In the genomic region with DNA sequence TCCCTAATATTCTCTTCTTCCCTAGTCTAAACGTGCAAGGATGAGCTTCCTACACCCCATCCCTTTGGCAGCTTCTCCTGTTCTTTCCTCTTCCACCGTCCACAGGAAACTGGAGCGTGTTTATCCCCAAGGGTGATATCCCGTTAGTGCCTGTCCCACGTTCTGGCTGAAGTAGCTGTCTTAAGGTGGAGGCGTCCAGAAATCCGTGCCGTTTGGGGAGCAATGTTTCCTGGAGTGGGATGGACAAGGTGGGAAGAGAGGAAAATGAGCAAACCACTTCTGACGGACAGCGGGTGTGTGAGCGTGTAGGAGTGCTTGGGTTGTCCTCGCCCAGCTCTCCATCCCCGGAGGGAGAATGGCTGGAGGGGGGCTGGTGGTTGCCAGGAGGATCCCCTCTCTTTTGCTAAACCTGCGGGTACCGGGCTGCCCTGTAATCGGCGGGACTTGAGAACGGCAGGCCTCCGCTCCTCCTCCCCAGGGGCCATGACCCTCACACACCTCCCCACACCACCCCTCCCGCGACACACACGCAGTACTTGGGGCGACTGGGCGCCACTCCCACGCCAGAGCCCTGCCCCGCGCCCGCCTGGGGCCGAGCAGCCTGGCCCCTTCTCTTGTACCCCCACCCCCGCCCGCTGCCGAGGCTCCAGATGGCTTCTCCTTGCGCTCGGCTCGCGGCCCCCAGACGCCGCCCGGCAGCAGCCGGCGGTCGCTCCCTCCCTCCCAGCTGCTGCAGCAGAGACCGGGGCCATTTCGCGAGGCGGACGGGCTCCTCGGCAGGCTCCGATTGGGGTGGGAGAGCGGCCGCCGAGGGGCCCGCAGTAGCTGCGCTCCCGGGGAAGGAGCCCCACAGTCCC, we compare ENCODE assay signal across 8 cellular contexts. TPM values are rescaled to one million over a fixed set of nuclear protein-coding genes. Genes with fewer than 3 reads are reported as not detected.
DNase-seq lines count a peak whose midpoint lies in the region; ATAC-seq and TF ChIP-seq lines count a peak whose summit lies in the region.

No MANE protein-coding gene starts in this region.

- DNase-seq in activated CD8-positive, alpha-beta memory T cell treated with anti-CD3 and anti-CD28 coated beads for 24 hours: peak; percentile 79
- no peak for DNase-seq in activated CD8-positive, alpha-beta memory T cell treated with anti-CD3 and anti-CD28 coated beads, Interleukin-2, amount 50 U/mL, for 48 hours
- DNase-seq in nephron progenitor cell (no peak), NCI-H1436 (lab: John Stamatoyannopoulos, UW) (no peak), NAMALWA (ENCODE audit: low spot score) (no peak)

- H3K4me3 Mint-ChIP-seq in nephron progenitor cell: peak overlapping the region; percentile 81

- H3K9me3 Mint-ChIP-seq in nephron progenitor cell: peaks cover 18% of the 10 kb centered on the region

- no peak overlapping the region for H3K27ac Mint-ChIP-seq in nephron progenitor cell

- peak overlapping the region; percentile 88 for H3K4me3 ChIP-seq in WI38 (ENCODE audit: low read depth, low read length)

- TF ChIP-seq CTCF in WI38 (IDR thresholded peaks at IDR 0.05; ENCODE audit: low read depth, low read length): no peak
- TF ChIP-seq CTCF in nephron progenitor cell (IDR thresholded peaks at IDR 0.05): no peak

- no peaks in the 10 kb centered on the region for H3K36me3 Mint-ChIP-seq in nephron progenitor cell (ENCODE audit: low read depth)

- H3K4me1 Mint-ChIP-seq in nephron progenitor cell: peaks cover 27% of the 10 kb centered on the region

- peak; percentile 53 for ATAC-seq in HG03280 (IDR thresholded peaks at IDR 0.05; ENCODE audit: unreplicated experiment)
- ATAC-seq in esophagus mucosa: peak; percentile 51

- peaks cover 86% of the 10 kb centered on the region for H3K27me3 Mint-ChIP-seq in nephron progenitor cell (ENCODE audit: low read depth, poor library complexity)

RNA-seq across cellular contexts. Expression of a gene that starts 13.9 kb away (rescaled TPM):
- 0.40 TPM for total RNA-seq in esophagus mucosa
